9 cellular contexts compared by ENCODE assay signal in the genomic region with DNA sequence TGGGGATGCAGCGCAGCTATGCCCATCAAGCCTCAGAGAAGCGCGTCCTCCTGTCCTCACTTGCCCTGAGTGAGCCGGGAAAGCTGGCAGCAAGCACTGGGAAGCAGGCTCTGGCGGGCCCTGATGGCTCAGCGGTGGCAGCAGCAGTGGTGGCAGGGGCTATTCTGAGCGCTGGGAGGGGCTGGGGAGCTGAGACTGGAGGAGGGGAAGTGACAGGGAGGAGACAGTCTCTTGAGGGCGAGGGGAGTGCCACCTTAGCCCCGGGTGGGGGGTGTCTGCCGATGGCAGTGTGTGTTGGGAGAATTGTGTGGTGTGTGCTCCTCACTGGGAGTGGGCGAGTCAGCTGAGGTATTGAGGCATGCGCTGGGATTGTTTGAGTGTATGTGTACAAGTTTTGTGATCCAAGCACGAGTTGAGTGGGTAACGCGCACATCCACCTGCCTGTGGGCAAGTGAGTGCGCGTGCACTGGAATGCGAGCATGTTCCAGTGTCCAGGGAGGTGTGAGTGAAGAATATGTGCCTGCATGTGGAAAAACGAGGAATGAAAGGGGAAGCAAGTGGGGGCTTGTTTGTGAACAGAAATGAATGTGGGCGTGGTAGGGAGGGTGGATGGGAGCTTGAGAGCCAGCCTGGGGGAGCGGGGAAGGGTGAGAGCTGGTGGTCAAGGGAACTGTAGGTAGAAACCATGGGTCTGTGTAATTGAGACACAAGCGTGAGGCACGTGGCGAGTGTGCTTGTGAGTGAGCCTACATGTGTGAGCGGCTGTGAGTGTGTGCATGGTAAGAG. TPM values are rescaled to one million over a fixed set of nuclear protein-coding genes. Genes with fewer than 3 reads are reported as not detected.
DNase-seq lines count a peak whose midpoint lies in the region; ATAC-seq and TF ChIP-seq lines count a peak whose summit lies in the region.
"Had no signal": no experiment of that assay in that cellular context is flagged by ENCODE, and none has a peak within 500 bp of the region (broad histone marks: within the 10 kb centered on the region; RNA-seq: fewer than 3 reads in every experiment).

No MANE protein-coding gene starts in this region.

- H3K9me2 ChIP-seq in Karpas-422 (replicated peaks; ENCODE audit: insufficient read depth, low read length) = no peaks in the 10 kb centered on the region

- no peaks in the 10 kb centered on the region for H3K79me2 ChIP-seq in Karpas-422 (ENCODE audit: low read length)

- peak overlapping the region; percentile 22 to 67 (median 34) for H3K27ac Mint-ChIP-seq in CD4-positive, CD25-positive, alpha-beta regulatory T cell
- peak overlapping the region; percentile 8 to 68 for H3K27ac Mint-ChIP-seq in effector memory CD8-positive, alpha-beta T cell
- peak overlapping the region in 5 of 9 donors; percentile 3 to 69 (median 51) for H3K27ac Mint-ChIP-seq in naive thymus-derived CD4-positive, alpha-beta T cell

- no peak overlapping the region for H4K8ac ChIP-seq in IMR-90 (ENCODE audit: low read depth in 2 of 2, low read length in 2 of 2)

- no peak overlapping the region for H2BK15ac ChIP-seq in IMR-90 (ENCODE audit: low read depth, low read length)

- no peaks in the 10 kb centered on the region for H3K9me3 Mint-ChIP-seq in CD4-positive, CD25-positive, alpha-beta regulatory T cell
- H3K9me3 Mint-ChIP-seq in effector memory CD8-positive, alpha-beta T cell = no peaks in the 10 kb centered on the region
- H3K9me3 Mint-ChIP-seq in naive thymus-derived CD4-positive, alpha-beta T cell = no peaks in the 10 kb centered on the region

- no peak overlapping the region for H4K91ac ChIP-seq in IMR-90 (ENCODE audit: insufficient read depth, low read depth, low read length)

- peaks cover 6% of the 10 kb centered on the region for H3K27me3 ChIP-seq in CD4-positive, CD25-positive, alpha-beta regulatory T cell (ENCODE audit: control insufficient read depth, insufficient read depth, low read length)
- H3K27me3 ChIP-seq in IMR-90 (ENCODE audit: control insufficient read depth, insufficient read depth, low read length) = peaks cover 46% of the 10 kb centered on the region
- peaks cover 5 to 7% of the 10 kb centered on the region in 2 donors for H3K27me3 ChIP-seq in naive thymus-derived CD4-positive, alpha-beta T cell (ENCODE audit: control insufficient read depth in 2 of 2, insufficient read depth in 2 of 2, low read length in 2 of 2)
- no peaks in the 10 kb centered on the region for H3K27me3 ChIP-seq in Karpas-422 (ENCODE audit: low read length)

- no peak overlapping the region for H3K4ac ChIP-seq in IMR-90 (ENCODE audit: low read depth, low read length)

- H3K9me3 ChIP-seq in CD4-positive, CD25-positive, alpha-beta regulatory T cell (ENCODE audit: control insufficient read depth in 2 of 2, low read length in 2 of 2) = no peaks in the 10 kb centered on the region
- H3K9me3 ChIP-seq in IMR-90 (ENCODE audit: control insufficient read depth, insufficient read depth, low read length) (no peaks in the 10 kb centered on the region), Karpas-422 (ENCODE audit: low read length) (no peaks in the 10 kb centered on the region)
- H3K9me3 ChIP-seq in naive thymus-derived CD4-positive, alpha-beta T cell (ENCODE audit: control insufficient read depth in 2 of 3, low read length in 3 of 3) = no peaks in the 10 kb centered on the region

- dilution Hi-C loops in IMR-90 (cut with HindIII; ENCODE audit: low sequenced_read_pairs, unreplicated experiment) = no loop called here

- BruUV-seq in IMR-90 (replicated peaks; lab: Mats Ljungman, UMichigan) = no TSS peak

- POLR2A ChIA-PET in IMR-90 (lab: Charles Lee; ENCODE audit: unreplicated experiment) = no interaction called here
- POLR2A ChIA-PET in naive thymus-derived CD4-positive, alpha-beta T cell (lab: Charles Lee) = no interaction called here

- H2BK120ac ChIP-seq in IMR-90 (ENCODE audit: low read depth, low read length) = no peak overlapping the region

- in situ Hi-C loops in IMR-90 (cut with MboI; ENCODE audit: low sequenced_read_pairs) = no loop called here

- TF ChIP-seq POLR2A in IMR-90 (IDR thresholded peaks at IDR 0.05; ENCODE audit: low read depth, low read length) = no peak

- no peak for ATAC-seq in CD4-positive, CD25-positive, alpha-beta regulatory T cell (ENCODE audit: low read depth in 2 of 2)
- ATAC-seq in IMR-90 (ENCODE audit: low read depth) = no peak
- ATAC-seq in effector memory CD8-positive, alpha-beta T cell (replicated peaks) = no peak
- ATAC-seq in naive thymus-derived CD4-positive, alpha-beta T cell = no peak
- ATAC-seq in GM18868 (IDR thresholded peaks at IDR 0.05; ENCODE audit: unreplicated experiment) = no peak
- ATAC-seq in GM19351 (IDR thresholded peaks at IDR 0.05; ENCODE audit: unreplicated experiment) = no peak

- H4K20me1 ChIP-seq in IMR-90 (ENCODE audit: insufficient read depth, low read length) (0 out of 2 replicates have a peak, but pooled peaks cover 5% of the 10 kb centered on the region), Karpas-422 (ENCODE audit: insufficient read depth, low read depth, low read length) (0 out of 2 replicates have a peak, but pooled peaks cover 3% of the 10 kb centered on the region)

- no peak overlapping the region for H3K56ac ChIP-seq in IMR-90 (ENCODE audit: extremely low read depth, insufficient read depth, low read length)

- no peak overlapping the region for H3K4me3 ChIP-seq in CD4-positive, CD25-positive, alpha-beta regulatory T cell (ENCODE audit: low read depth, low read length)
- H3K4me3 ChIP-seq in IMR-90 (ENCODE audit: insufficient read depth, low read depth, low read length) = no peak overlapping the region
- H3K4me3 ChIP-seq in naive thymus-derived CD4-positive, alpha-beta T cell (ENCODE audit: low read length) = no peak overlapping the region
- H3K4me3 ChIP-seq in Karpas-422 (ENCODE audit: low read length) = no peak overlapping the region

- H3K36me3 Mint-ChIP-seq in CD4-positive, CD25-positive, alpha-beta regulatory T cell = no peaks in the 10 kb centered on the region
- peaks cover 7% of the 10 kb centered on the region for H3K36me3 Mint-ChIP-seq in effector memory CD8-positive, alpha-beta T cell (ENCODE audit: insufficient read depth)
- no peaks in the 10 kb centered on the region for H3K36me3 Mint-ChIP-seq in naive thymus-derived CD4-positive, alpha-beta T cell

- peaks cover 3% of the 10 kb centered on the region; the same call in 1 of the 2 replicates for H3K9me1 ChIP-seq in IMR-90 (ENCODE audit: insufficient read depth, low read length)

- CTCF ChIA-PET in IMR-90 (lab: Yijun Ruan, JAX) = interaction anchor here (0.7 kb wide), 1 partner anchor 236 kb away, joined by 3 read pairs; no protein-coding TSS in a partner anchor
- CTCF ChIA-PET in naive thymus-derived CD4-positive, alpha-beta T cell (lab: Charles Lee) = interaction anchor here (0.9 kb wide), 1 partner anchor 30 kb away, joined by 3 read pairs; no protein-coding TSS in a partner anchor

- intact Hi-C loops in IMR-90 (cut with micrococcal nuclease) = no loop called here
- intact Hi-C loops in naive thymus-derived CD4-positive, alpha-beta T cell (cut with micrococcal nuclease) = no loop called here

- no peak overlapping the region for H3K23ac ChIP-seq in IMR-90 (ENCODE audit: low read depth, low read length)

- no peak overlapping the region for H2BK5ac ChIP-seq in IMR-90 (ENCODE audit: low read depth, low read length, poor library complexity, severe bottlenecking)

- no peak overlapping the region for H3K27ac ChIP-seq in CD4-positive, CD25-positive, alpha-beta regulatory T cell (ENCODE audit: insufficient read depth, low read length, poor library complexity, severe bottlenecking)
- H3K27ac ChIP-seq in IMR-90 (ENCODE audit: insufficient read depth, low read length) (no peak overlapping the region), Karpas-422 (ENCODE audit: low read length) (no peak overlapping the region)
- no peak overlapping the region for H3K27ac ChIP-seq in naive thymus-derived CD4-positive, alpha-beta T cell (ENCODE audit: low read depth, low read length)

- WGBS in IMR-90 (ENCODE audit: extremely low coverage in 2 of 2, insufficient read length in 1 of 2), 2 experiments = 54% methylated on average over 14 of the region's 25 CpGs; no CpG with 5 or more reads in 1 of the 2 experiments

- TF ChIP-seq RAD21 in IMR-90 (IDR thresholded peaks at IDR 0.05; ENCODE audit: low read length) = no peak

- TF ChIP-seq CTCF in IMR-90 (conservative IDR thresholded peaks at IDR 0.05; ENCODE audit: low read depth, low read length) = no peak

- H3K4me1 ChIP-seq in CD4-positive, CD25-positive, alpha-beta regulatory T cell (ENCODE audit: control insufficient read depth, insufficient read depth, low read length, poor library complexity, severe bottlenecking) = peaks cover 11% of the 10 kb centered on the region
- H3K4me1 ChIP-seq in IMR-90 (ENCODE audit: control insufficient read depth, insufficient read depth, low read length) = 0 out of 2 replicates have a peak, but pooled peaks cover 1% of the 10 kb centered on the region
- H3K4me1 ChIP-seq in naive thymus-derived CD4-positive, alpha-beta T cell (ENCODE audit: control insufficient read depth in 2 of 2, insufficient read depth in 2 of 2, low read length in 2 of 2) = peaks cover 4 to 6% of the 10 kb centered on the region in 2 donors
- H3K4me1 ChIP-seq in Karpas-422 (ENCODE audit: low read length) = peaks cover 12% of the 10 kb centered on the region

- H2AFZ ChIP-seq in IMR-90 (replicated peaks; ENCODE audit: low read length, poor library complexity) (peak overlapping the region; percentile 26), Karpas-422 (ENCODE audit: low read length) (no peak overlapping the region)

- no peak overlapping the region for H3K14ac ChIP-seq in IMR-90 (replicated peaks; ENCODE audit: low read depth, low read length)

- H2BK20ac ChIP-seq in IMR-90 (ENCODE audit: low read depth, low read length) = no peak overlapping the region

- H3K4me3 Mint-ChIP-seq in CD4-positive, CD25-positive, alpha-beta regulatory T cell = peak overlapping the region in 2 of 4 donors; percentile 85 to 94
- no peak overlapping the region for H3K4me3 Mint-ChIP-seq in effector memory CD8-positive, alpha-beta T cell
- H3K4me3 Mint-ChIP-seq in naive thymus-derived CD4-positive, alpha-beta T cell = peak overlapping the region in 1 of 10 donors; percentile 32

- H3K79me1 ChIP-seq in IMR-90 (ENCODE audit: low read depth in 1 of 2, low read length in 2 of 2) = no peaks in the 10 kb centered on the region

- H3K4me2 ChIP-seq in IMR-90 (ENCODE audit: low read depth, low read length) (no peak overlapping the region), Karpas-422 (ENCODE audit: low read depth, low read length, poor library complexity, severe bottlenecking) (no peak overlapping the region)

- H3K9ac ChIP-seq in IMR-90 (ENCODE audit: low read depth, low read length) = no peak overlapping the region
- no peak overlapping the region for H3K9ac ChIP-seq in Karpas-422 (ENCODE audit: low read length)

- no peak overlapping the region for H3K18ac ChIP-seq in IMR-90 (ENCODE audit: low read depth, low read length)

- H3K27me3 Mint-ChIP-seq in CD4-positive, CD25-positive, alpha-beta regulatory T cell = peaks cover 15% of the 10 kb centered on the region
- H3K27me3 Mint-ChIP-seq in effector memory CD8-positive, alpha-beta T cell = peaks cover 22 to 29% of the 10 kb centered on the region in 2 donors
- H3K27me3 Mint-ChIP-seq in naive thymus-derived CD4-positive, alpha-beta T cell = peaks cover 5 to 39% (median 29%) of the 10 kb centered on the region in 5 donors

- peaks cover 0 to 17% (median 4%) of the 10 kb centered on the region in 4 donors for H3K4me1 Mint-ChIP-seq in CD4-positive, CD25-positive, alpha-beta regulatory T cell
- peaks cover 7 to 12% of the 10 kb centered on the region in 2 donors for H3K4me1 Mint-ChIP-seq in effector memory CD8-positive, alpha-beta T cell (ENCODE audit: low read depth in 2 of 2)
- H3K4me1 Mint-ChIP-seq in naive thymus-derived CD4-positive, alpha-beta T cell = peaks cover 3 to 21% (median 7%) of the 10 kb centered on the region in 7 donors

- H2AK9ac ChIP-seq in IMR-90 (replicated peaks; ENCODE audit: low read depth, low read length, poor library complexity) = no peak overlapping the region

- no peak overlapping the region for H2AK5ac ChIP-seq in IMR-90 (ENCODE audit: low read depth, low read length)

- DNase-seq in CD4-positive, CD25-positive, alpha-beta regulatory T cell = no peak
- DNase-seq in IMR-90 (no peak), NCI-H226 (no peak), Karpas-422 (no peak)
- DNase-seq in effector memory CD8-positive, alpha-beta T cell = no peak
- DNase-seq in naive thymus-derived CD4-positive, alpha-beta T cell = no peak

- no peaks in the 10 kb centered on the region for H3K36me3 ChIP-seq in CD4-positive, CD25-positive, alpha-beta regulatory T cell (ENCODE audit: control insufficient read depth, insufficient read depth, low read length)
- H3K36me3 ChIP-seq in IMR-90 (ENCODE audit: control insufficient read depth, insufficient read depth, low read length) = no peaks in the 10 kb centered on the region
- H3K36me3 ChIP-seq in naive thymus-derived CD4-positive, alpha-beta T cell (ENCODE audit: control insufficient read depth in 2 of 3, insufficient read depth in 3 of 3, low read length in 3 of 3) = no peaks in the 10 kb centered on the region
- H3K36me3 ChIP-seq in Karpas-422 (ENCODE audit: insufficient read depth, low read length) = no peaks in the 10 kb centered on the region

- no peak overlapping the region for H4K5ac ChIP-seq in IMR-90 (ENCODE audit: low read depth, low read length)

RNA-seq across cellular contexts. Expression of a gene that starts 2.9 kb away (rescaled TPM):
- total RNA-seq in CD4-positive, CD25-positive, alpha-beta regulatory T cell = 0.91 TPM
- not detected for polyA plus RNA-seq in CD4-positive, CD25-positive, alpha-beta regulatory T cell
- total RNA-seq in IMR-90 (2012; rRNA removed) = not detected in 2 replicates
- polyA plus RNA-seq in IMR-90 (2012; rRNA removed) = not detected in 2 replicates
- polyA plus RNA-seq in IMR-90 (2012; cell fraction: cytosol; rRNA removed) = not detected in 2 replicates
- 0.03 TPM in 1 of 2 replicates, not detected in the other for polyA plus RNA-seq in IMR-90 (2012; cell fraction: nucleus; rRNA removed; ENCODE audit: low replicate concordance)
- total RNA-seq in naive thymus-derived CD4-positive, alpha-beta T cell = 1 to 10 TPM in 1 of 5 experiments, under 1 TPM in 1, not detected in 3; 0.66 to 1.3 TPM
- not detected for polyA plus RNA-seq in naive thymus-derived CD4-positive, alpha-beta T cell
- total RNA-seq in Karpas-422 (2014; rRNA removed; shearing (Covaris generic); ENCODE audit: low replicate concordance) = 0.51 TPM in 1 of 2 replicates, not detected in the other
- total RNA-seq: subcutaneous adipose tissue had no signal
